Comparison of ENCODE assay signal across 16 cellular contexts in the genomic region with DNA sequence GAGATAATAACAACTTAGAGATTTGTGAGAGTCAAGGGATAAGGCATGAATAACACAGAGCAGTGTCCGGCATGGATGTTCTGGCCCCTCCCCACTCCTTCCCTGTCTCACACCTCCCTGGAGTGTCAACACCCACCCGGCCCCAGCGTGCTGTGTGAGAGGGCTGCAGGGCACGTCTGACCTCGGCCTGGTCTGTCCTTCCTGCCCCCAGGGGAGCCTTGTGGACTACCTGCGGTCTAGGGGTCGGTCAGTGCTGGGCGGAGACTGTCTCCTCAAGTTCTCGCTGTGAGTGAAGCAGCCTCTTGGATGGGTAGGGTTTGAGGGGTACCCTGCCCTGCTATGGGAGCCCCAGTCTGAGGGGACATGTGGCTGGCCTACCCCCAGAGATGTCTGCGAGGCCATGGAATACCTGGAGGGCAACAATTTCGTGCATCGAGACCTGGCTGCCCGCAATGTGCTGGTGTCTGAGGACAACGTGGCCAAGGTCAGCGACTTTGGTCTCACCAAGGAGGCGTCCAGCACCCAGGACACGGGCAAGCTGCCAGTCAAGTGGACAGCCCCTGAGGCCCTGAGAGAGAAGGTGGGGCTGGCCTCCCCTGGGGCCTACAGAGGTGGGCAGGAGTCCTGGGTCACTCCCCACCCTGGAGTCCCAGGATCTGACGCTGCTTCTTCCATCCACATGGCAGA. TPM values are rescaled to one million over a fixed set of nuclear protein-coding genes. Genes with fewer than 3 reads are reported as not detected.
"Had no signal": no experiment of that assay in that cellular context is flagged by ENCODE, and none has a peak within 500 bp of the region (broad histone marks: within the 10 kb centered on the region; RNA-seq: fewer than 3 reads in every experiment).

No MANE protein-coding gene starts in this region.

- H3K4me3 ChIP-seq: cardiac muscle cell, heart left ventricle, lung, right atrium auricular region, skin epidermis had no signal

- H3K27me3 ChIP-seq: cardiac muscle cell, heart left ventricle, right atrium auricular region had no signal

- ATAC-seq: heart left ventricle, left colon had no signal

- H3K9me3 Mint-ChIP-seq: T-helper 2 cell treated with Interferon-gamma antibody and Interleukin-4, amounts not matched to agents 5 μg/mL and 100 μg/mL, for 36 hours had no signal

- H3K9me3 ChIP-seq: heart left ventricle, right atrium auricular region had no signal

- DNase-seq: activated CD4-positive, CD25-positive, alpha-beta regulatory T cell treated with anti-CD3 and anti-CD28 coated beads, Interleukin-2, amount 50 U/mL, for 72 hours; activated T-cell treated with anti-CD3 and anti-CD28 coated beads for 4 hours; effector CD4-positive, alpha-beta T cell; heart left ventricle; midbrain; trophoblast cell had no signal

- FAIRE-seq: frontal cortex had no signal

- H3K27ac Mint-ChIP-seq: T-helper 2 cell treated with Interferon-gamma antibody and Interleukin-4, amounts not matched to agents 5 μg/mL and 100 μg/mL, for 36 hours had no signal

- H3K4me3 Mint-ChIP-seq: T-helper 2 cell treated with Interferon-gamma antibody and Interleukin-4, amounts not matched to agents 5 μg/mL and 100 μg/mL, for 36 hours had no signal

- H3K27ac ChIP-seq: cardiac muscle cell, heart left ventricle had no signal

RNA-seq across cellular contexts. Expression of gene LMAN1L, which starts 11.2 kb away (rescaled TPM):
- total RNA-seq: cardiac muscle cell, fibroblast of lung, frontal cortex, posterior vena cava had no signal
- polyA plus RNA-seq: cardiac muscle cell, fibroblast of lung had no signal

RNA-seq across cellular contexts. Expression of gene CPLX3, which starts 25.0 kb away (rescaled TPM):
- total RNA-seq: activated CD8-positive, alpha-beta memory T cell treated with anti-CD3 and anti-CD28 coated beads for 36 hours; cardiac muscle cell; fibroblast of lung; lung; posterior vena cava had no signal
- polyA plus RNA-seq: cardiac muscle cell, fibroblast of lung had no signal

RNA-seq across cellular contexts. Expression of gene CYP1A2, which starts 52.8 kb away (rescaled TPM):
- total RNA-seq: activated CD8-positive, alpha-beta memory T cell treated with anti-CD3 and anti-CD28 coated beads for 36 hours; cardiac muscle cell; fibroblast of lung; frontal cortex; heart left ventricle; left colon; posterior vena cava; right atrium auricular region had no signal
- polyA plus RNA-seq: cardiac muscle cell, fibroblast of lung, heart left ventricle had no signal
